In the genomic region with DNA sequence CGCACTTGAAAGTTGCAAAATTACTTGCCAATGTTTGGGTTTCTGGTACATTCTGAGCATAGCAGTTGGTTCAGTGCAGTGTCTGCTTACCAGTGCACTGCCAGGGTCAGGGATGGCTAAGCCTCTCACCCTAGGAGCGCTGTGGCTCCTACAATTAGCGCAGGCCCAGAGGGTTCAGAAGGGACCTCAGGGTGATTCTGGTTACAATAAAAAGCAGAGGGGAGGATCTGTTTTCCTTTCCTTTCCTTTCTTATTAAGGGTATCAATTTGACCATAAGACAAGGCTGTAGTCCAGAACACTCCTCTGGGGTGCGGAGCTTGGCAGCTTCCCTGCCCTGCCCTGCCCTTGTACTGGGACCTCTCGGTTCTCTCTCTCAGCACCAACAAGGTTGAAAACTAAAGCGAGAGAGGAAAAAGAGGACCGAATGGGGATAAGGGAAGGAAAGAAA, we compare ENCODE assay signal across 1 cellular context.
TF ChIP-seq lines count a peak whose summit lies in the region.

No MANE protein-coding gene starts in this region.

TF ChIP-seq in GM23338, 12 proteins besides CTCF, POLR2A, EP300 and RAD21 (continued from another document):
- TF ChIP-seq, protein P1, sequence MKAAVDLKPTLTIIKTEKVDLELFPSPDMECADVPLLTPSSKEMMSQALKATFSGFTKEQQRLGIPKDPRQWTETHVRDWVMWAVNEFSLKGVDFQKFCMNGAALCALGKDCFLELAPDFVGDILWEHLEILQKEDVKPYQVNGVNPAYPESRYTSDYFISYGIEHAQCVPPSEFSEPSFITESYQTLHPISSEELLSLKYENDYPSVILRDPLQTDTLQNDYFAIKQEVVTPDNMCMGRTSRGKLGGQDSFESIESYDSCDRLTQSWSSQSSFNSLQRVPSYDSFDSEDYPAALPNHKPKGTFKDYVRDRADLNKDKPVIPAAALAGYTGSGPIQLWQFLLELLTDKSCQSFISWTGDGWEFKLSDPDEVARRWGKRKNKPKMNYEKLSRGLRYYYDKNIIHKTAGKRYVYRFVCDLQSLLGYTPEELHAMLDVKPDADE (IDR thresholded peaks at IDR 0.05): no peak
- TF ChIP-seq EZH2phosphoT487 (IDR thresholded peaks at IDR 0.05; ENCODE audit: unreplicated experiment): no peak
- TF ChIP-seq POLR2AphosphoS5 (IDR thresholded peaks at IDR 0.05; ENCODE audit: low read depth): no peak
- TF ChIP-seq, protein P2, sequence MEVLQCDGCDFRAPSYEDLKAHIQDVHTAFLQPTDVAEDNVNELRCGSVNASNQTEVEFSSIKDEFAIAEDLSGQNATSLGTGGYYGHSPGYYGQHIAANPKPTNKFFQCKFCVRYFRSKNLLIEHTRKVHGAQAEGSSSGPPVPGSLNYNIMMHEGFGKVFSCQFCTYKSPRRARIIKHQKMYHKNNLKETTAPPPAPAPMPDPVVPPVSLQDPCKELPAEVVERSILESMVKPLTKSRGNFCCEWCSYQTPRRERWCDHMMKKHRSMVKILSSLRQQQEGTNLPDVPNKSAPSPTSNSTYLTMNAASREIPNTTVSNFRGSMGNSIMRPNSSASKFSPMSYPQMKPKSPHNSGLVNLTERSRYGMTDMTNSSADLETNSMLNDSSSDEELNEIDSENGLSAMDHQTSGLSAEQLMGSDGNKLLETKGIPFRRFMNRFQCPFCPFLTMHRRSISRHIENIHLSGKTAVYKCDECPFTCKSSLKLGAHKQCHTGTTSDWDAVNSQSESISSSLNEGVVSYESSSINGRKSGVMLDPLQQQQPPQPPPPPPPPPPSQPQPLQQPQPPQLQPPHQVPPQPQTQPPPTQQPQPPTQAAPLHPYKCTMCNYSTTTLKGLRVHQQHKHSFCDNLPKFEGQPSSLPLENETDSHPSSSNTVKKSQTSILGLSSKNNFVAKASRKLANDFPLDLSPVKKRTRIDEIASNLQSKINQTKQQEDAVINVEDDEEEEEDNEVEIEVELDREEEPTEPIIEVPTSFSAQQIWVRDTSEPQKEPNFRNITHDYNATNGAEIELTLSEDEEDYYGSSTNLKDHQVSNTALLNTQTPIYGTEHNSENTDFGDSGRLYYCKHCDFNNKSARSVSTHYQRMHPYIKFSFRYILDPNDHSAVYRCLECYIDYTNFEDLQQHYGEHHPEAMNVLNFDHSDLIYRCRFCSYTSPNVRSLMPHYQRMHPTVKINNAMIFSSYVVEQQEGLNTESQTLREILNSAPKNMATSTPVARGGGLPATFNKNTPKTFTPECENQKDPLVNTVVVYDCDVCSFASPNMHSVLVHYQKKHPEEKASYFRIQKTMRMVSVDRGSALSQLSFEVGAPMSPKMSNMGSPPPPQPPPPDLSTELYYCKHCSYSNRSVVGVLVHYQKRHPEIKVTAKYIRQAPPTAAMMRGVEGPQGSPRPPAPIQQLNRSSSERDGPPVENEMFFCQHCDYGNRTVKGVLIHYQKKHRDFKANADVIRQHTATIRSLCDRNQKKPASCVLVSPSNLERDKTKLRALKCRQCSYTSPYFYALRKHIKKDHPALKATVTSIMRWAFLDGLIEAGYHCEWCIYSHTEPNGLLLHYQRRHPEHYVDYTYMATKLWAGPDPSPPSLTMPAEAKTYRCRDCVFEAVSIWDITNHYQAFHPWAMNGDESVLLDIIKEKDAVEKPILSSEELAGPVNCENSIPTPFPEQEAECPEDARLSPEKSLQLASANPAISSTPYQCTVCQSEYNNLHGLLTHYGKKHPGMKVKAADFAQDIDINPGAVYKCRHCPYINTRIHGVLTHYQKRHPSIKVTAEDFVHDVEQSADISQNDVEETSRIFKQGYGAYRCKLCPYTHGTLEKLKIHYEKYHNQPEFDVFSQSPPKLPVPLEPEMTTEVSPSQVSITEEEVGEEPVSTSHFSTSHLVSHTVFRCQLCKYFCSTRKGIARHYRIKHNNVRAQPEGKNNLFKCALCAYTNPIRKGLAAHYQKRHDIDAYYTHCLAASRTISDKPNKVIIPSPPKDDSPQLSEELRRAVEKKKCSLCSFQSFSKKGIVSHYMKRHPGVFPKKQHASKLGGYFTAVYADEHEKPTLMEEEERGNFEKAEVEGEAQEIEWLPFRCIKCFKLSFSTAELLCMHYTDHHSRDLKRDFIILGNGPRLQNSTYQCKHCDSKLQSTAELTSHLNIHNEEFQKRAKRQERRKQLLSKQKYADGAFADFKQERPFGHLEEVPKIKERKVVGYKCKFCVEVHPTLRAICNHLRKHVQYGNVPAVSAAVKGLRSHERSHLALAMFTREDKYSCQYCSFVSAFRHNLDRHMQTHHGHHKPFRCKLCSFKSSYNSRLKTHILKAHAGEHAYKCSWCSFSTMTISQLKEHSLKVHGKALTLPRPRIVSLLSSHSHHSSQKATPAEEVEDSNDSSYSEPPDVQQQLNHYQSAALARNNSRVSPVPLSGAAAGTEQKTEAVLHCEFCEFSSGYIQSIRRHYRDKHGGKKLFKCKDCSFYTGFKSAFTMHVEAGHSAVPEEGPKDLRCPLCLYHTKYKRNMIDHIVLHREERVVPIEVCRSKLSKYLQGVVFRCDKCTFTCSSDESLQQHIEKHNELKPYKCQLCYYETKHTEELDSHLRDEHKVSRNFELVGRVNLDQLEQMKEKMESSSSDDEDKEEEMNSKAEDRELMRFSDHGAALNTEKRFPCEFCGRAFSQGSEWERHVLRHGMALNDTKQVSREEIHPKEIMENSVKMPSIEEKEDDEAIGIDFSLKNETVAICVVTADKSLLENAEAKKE (CRISPR knock-in tag; IDR thresholded peaks at IDR 0.05): no peak
- no peak for TF ChIP-seq STAT1 (IDR thresholded peaks at IDR 0.05; ENCODE audit: unreplicated experiment)
